2 cellular contexts compared by ENCODE assay signal in the genomic region with DNA sequence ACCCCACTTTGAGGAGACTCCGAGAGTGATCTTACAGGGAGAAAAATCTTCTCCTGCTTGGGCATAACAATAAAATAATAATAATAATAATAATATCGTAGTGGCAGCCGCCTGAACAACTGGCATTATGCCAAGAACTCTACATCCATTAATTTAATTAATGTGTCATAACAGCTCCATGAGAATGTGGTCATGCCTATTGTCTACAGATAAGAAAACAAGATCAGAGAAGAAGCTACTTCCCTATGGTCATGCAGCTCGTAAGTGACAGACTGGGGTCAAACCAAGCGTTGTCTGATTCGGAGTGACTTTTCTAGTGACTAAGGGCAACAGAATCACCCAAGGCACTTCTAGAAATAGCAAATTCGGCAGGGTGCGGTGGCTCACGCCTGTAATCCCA.
TF ChIP-seq lines count a peak whose summit lies in the region.

No MANE protein-coding gene starts in this region.

TF ChIP-seq in HepG2, 621 proteins besides CTCF, POLR2A, EP300 and RAD21:
- peak; percentile 78 for TF ChIP-seq LCORL (IDR thresholded peaks at IDR 0.05)
- no peak for TF ChIP-seq LCORL (CRISPR knock-in tag; IDR thresholded peaks at IDR 0.05)
- TF ChIP-seq ZSCAN22 (CRISPR knock-in tag; IDR thresholded peaks at IDR 0.05), result no peak

TF ChIP-seq in K562, 482 proteins besides CTCF, POLR2A, EP300 and RAD21:
- TF ChIP-seq, protein P1, sequence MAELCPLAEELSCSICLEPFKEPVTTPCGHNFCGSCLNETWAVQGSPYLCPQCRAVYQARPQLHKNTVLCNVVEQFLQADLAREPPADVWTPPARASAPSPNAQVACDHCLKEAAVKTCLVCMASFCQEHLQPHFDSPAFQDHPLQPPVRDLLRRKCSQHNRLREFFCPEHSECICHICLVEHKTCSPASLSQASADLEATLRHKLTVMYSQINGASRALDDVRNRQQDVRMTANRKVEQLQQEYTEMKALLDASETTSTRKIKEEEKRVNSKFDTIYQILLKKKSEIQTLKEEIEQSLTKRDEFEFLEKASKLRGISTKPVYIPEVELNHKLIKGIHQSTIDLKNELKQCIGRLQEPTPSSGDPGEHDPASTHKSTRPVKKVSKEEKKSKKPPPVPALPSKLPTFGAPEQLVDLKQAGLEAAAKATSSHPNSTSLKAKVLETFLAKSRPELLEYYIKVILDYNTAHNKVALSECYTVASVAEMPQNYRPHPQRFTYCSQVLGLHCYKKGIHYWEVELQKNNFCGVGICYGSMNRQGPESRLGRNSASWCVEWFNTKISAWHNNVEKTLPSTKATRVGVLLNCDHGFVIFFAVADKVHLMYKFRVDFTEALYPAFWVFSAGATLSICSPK (IDR thresholded peaks at IDR 0.05; ENCODE audit: borderline replicate concordance), result no peak
- peak; percentile 83 for TF ChIP-seq NFIX (CRISPR knock-in tag; IDR thresholded peaks at IDR 0.05; ENCODE audit: low read depth)
- no peak for TF ChIP-seq MTA1 (IDR thresholded peaks at IDR 0.05; ENCODE audit: borderline replicate concordance)
- TF ChIP-seq, protein P2, sequence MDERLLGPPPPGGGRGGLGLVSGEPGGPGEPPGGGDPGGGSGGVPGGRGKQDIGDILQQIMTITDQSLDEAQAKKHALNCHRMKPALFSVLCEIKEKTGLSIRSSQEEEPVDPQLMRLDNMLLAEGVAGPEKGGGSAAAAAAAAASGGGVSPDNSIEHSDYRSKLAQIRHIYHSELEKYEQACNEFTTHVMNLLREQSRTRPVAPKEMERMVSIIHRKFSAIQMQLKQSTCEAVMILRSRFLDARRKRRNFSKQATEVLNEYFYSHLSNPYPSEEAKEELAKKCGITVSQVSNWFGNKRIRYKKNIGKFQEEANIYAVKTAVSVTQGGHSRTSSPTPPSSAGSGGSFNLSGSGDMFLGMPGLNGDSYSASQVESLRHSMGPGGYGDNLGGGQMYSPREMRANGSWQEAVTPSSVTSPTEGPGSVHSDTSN (CRISPR knock-in tag; IDR thresholded peaks at IDR 0.05; ENCODE audit: low read depth), result no peak
- TF ChIP-seq, protein P2 (tag; conservative IDR thresholded peaks at IDR 0.05; ENCODE audit: low read depth), result peak; percentile 44; the same call in 1 of the 2 replicates
- no peak for TF ChIP-seq MEF2D (tag; conservative IDR thresholded peaks at IDR 0.05; ENCODE audit: low read depth)
- no peak for TF ChIP-seq ZNF589 (CRISPR knock-in tag; IDR thresholded peaks at IDR 0.05; ENCODE audit: low read depth)
- TF ChIP-seq SOX6 (IDR thresholded peaks at IDR 0.05), result peak; percentile 54; the same call in 1 of the 2 replicates
- peak; percentile 94 for TF ChIP-seq NFIC (IDR thresholded peaks at IDR 0.05)
- TF ChIP-seq MEIS2 (IDR thresholded peaks at IDR 0.05; ENCODE audit: partially characterized antibody), result peak; percentile 19
